ENCODE assay signal across 11 cellular contexts in genomic region chr4:122764071-122764807, GRCh38. TPM values are rescaled to one million over a fixed set of nuclear protein-coding genes. Genes with fewer than 3 reads are reported as not detected.
DNase-seq lines count a peak whose midpoint lies in the region; ATAC-seq and TF ChIP-seq lines count a peak whose summit lies in the region.
"Had no signal": no experiment of that assay in that cellular context is flagged by ENCODE, and none has a peak within 500 bp of the region (broad histone marks: within the 10 kb centered on the region; RNA-seq: fewer than 3 reads in every experiment).

No MANE protein-coding gene starts in this region.

- no peak overlapping the region for H3K9ac ChIP-seq in Karpas-422 (ENCODE audit: low read length)

- H3K4me3 ChIP-seq in heart left ventricle = no peak overlapping the region
- no peak overlapping the region for H3K4me3 ChIP-seq in Karpas-422 (ENCODE audit: low read length)

- no peaks in the 10 kb centered on the region for H3K79me2 ChIP-seq in Karpas-422 (ENCODE audit: low read length)

- H3K9me3 ChIP-seq in heart left ventricle (no peaks in the 10 kb centered on the region), Karpas-422 (ENCODE audit: low read length) (no peaks in the 10 kb centered on the region)

- no peaks in the 10 kb centered on the region for H4K20me1 ChIP-seq in Karpas-422 (ENCODE audit: insufficient read depth, low read depth, low read length)

- TF ChIP-seq CTCF in heart left ventricle (IDR thresholded peaks at IDR 0.05) = no peak

- H3K4me2 ChIP-seq in Karpas-422 (ENCODE audit: low read depth, low read length, poor library complexity, severe bottlenecking) = no peak overlapping the region

- H2AFZ ChIP-seq in Karpas-422 (ENCODE audit: low read length) = no peak overlapping the region

- intact Hi-C loops in heart left ventricle (cut with DNase I) = loop anchor here in 4 of 10 donors (5.0 to 10.0 kb wide), 3 partner anchors 33 to 63 kb away; partner anchors contain the start of gene FGF2 (in 3 of the 4)

- no peak overlapping the region for H3K27ac ChIP-seq in heart left ventricle
- no peak overlapping the region for H3K27ac ChIP-seq in Karpas-422 (ENCODE audit: low read length)

- 53 to 74% (median 57%) methylated on average over 5 of the region's 5 CpGs for WGBS in heart left ventricle, 4 donors

- DNase-seq in ELR (ENCODE audit: low read depth) (peak; percentile 90), HT1080 (ENCODE audit: low read depth) (peak; percentile 65), astrocyte of the hippocampus (ENCODE audit: low read depth, low spot score) (peak; percentile 20), kidney tubule cell (ENCODE audit: low spot score) (peak; percentile 46), NCI-H345 treated with DMSO at 0.1 percent for 48 hours (lab: John Stamatoyannopoulos, UW; ENCODE audit: unreplicated experiment) (no peak), heart left ventricle (no peak), Karpas-422 (no peak)
- DNase-seq in activated CD4-positive, CD25-positive, alpha-beta regulatory T cell treated with anti-CD3 and anti-CD28 coated beads, Interleukin-2, amount 50 U/mL, for 72 hours = no peak
- DNase-seq: DMS53, islet precursor cell, NCI-H524 had no signal

- H3K27me3 ChIP-seq in heart left ventricle (no peaks in the 10 kb centered on the region), Karpas-422 (ENCODE audit: low read length) (no peaks in the 10 kb centered on the region)

- H3K4me1 ChIP-seq in heart left ventricle = peaks cover 0 to 24% (median 6%) of the 10 kb centered on the region in 12 donors
- no peaks in the 10 kb centered on the region for H3K4me1 ChIP-seq in Karpas-422 (ENCODE audit: low read length)

- no peaks in the 10 kb centered on the region for H3K9me2 ChIP-seq in Karpas-422 (replicated peaks; ENCODE audit: insufficient read depth, low read length)

- H3K36me3 ChIP-seq in heart left ventricle (no peaks in the 10 kb centered on the region), Karpas-422 (ENCODE audit: insufficient read depth, low read length) (no peaks in the 10 kb centered on the region)

- ATAC-seq in heart left ventricle = no peak

- TF ChIP-seq POLR2A in heart left ventricle (IDR thresholded peaks at IDR 0.05) = no peak

RNA-seq across cellular contexts. Expression of gene BBS12, which starts 31.7 kb away (rescaled TPM):
- total RNA-seq in HT1080 (2014; rRNA removed; shearing (Covaris generic)) = 1.5 and 1.7 TPM in 2 replicates
- polyA plus RNA-seq in HT1080 (2015; cell fraction: cytosol; rRNA removed) = 2.3 and 2.8 TPM in 2 replicates
- polyA plus RNA-seq in HT1080 (2015; cell fraction: nucleus; rRNA removed) = 2.1 and 2.7 TPM in 2 replicates
- 10 to 100 TPM in 2 of 9 donors, 1 to 10 TPM in 7; 3.4 to 11.9 (median 6.8) TPM for total RNA-seq in heart left ventricle
- 1 to 10 TPM; 1.1 to 8.7 TPM for polyA plus RNA-seq in heart left ventricle
- total RNA-seq in Karpas-422 (2014; rRNA removed; shearing (Covaris generic); ENCODE audit: low replicate concordance) = 1.2 and 2.0 TPM in 2 replicates

Comparison
In these comparisons a context has a peak if more than half of its experiments do, and no peak if none do; other contexts are left out.
1. DNase-seq: peak in ELR (single experiment), HT1080 (single experiment), astrocyte of the hippocampus (single experiment) and kidney tubule cell (single experiment); none in activated CD4-positive, CD25-positive, alpha-beta regulatory T cell treated with anti-CD3 and anti-CD28 coated beads, Interleukin-2, amount 50 U/mL, for 72 hours (single experiment), NCI-H345 treated with DMSO at 0.1 percent for 48 hours (single experiment), heart left ventricle (0 of 5) and Karpas-422 (single experiment).